Comparison of ENCODE assay signal across 1 cellular context in the genomic region with DNA sequence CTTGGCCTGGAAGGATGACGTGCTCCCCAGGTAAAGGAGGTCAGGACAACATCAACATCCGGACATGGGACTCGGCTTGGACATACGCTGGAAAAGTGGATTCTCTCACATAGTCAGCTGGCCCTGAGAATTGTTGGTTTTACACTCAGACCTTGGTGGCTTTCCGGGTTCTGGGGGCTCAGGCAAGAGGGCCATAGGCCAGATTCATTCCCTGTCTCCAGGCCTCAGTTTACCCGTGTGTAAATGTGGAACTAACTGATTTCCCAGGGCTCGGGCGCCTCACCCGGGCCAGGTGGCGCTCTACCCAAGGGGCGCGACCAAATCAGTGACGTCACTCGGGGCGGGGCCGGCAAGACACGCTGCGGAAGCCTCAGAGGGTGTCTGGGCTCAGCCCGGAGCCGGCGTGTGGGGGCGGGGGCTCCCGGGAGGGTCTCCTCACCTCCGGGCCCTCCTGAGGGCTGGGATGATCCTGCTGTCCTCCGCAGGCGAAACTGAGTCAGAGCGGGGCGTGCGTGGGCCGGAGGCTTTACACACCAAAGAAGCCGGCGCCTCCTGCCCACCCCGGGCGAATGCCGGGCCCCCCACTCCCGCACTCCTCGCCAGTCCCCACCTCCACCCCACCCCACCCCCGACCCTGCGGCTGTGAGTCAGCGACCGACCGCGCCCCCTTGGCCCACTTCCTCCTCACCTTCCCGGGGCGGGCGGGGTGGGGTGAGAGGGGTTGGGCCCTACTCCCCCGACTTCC.
TF ChIP-seq lines count a peak whose summit lies in the region.

No MANE protein-coding gene starts in this region.

TF ChIP-seq in GM12878, 131 proteins besides CTCF, POLR2A, EP300 and RAD21 (continued from another document and continues in another):
- TF ChIP-seq ATF2 (IDR thresholded peaks at IDR 0.05; ENCODE audit: low read length) (no peak; the same call in 1 of the 2 replicates), IRF4 (IDR thresholded peaks at IDR 0.05; ENCODE audit: low read depth, low read length) (no peak), ASH2L (IDR thresholded peaks at IDR 0.05; ENCODE audit: borderline replicate concordance, low read depth) (0 out of 2 replicates have a peak, but pooled peaks have one; percentile 30), ZNF687 (IDR thresholded peaks at IDR 0.05) (no peak), HSF1 (IDR thresholded peaks at IDR 0.05; ENCODE audit: low read depth, low read length) (no peak), SMAD1 (IDR thresholded peaks at IDR 0.05; ENCODE audit: low read depth, partially characterized antibody) (no peak), DPF2 (IDR thresholded peaks at IDR 0.05) (peak; percentile 85), HDAC2 (IDR thresholded peaks at IDR 0.05) (no peak), BCLAF1 (IDR thresholded peaks at IDR 0.05) (no peak), CBX5 (IDR thresholded peaks at IDR 0.05; ENCODE audit: low read depth) (no peak), KDM1A (IDR thresholded peaks at IDR 0.05; ENCODE audit: borderline replicate concordance) (no peak), NRF1 (conservative IDR thresholded peaks at IDR 0.05; ENCODE audit: low read depth, low read length) (no peak), STAT1 (conservative IDR thresholded peaks at IDR 0.05) (peak; percentile 25; the same call in 1 of the 2 replicates), POLR2AphosphoS5 (IDR thresholded peaks at IDR 0.05; ENCODE audit: low read length) (peak; percentile 66; the same call in 1 of the 2 replicates), NR2C2 (IDR thresholded peaks at IDR 0.05; ENCODE audit: borderline replicate concordance, control insufficient read depth, insufficient read length, low read depth) (no peak), YY1 (IDR thresholded peaks at IDR 0.05; ENCODE audit: low read depth, low read length) (no peak), MYC (IDR thresholded peaks at IDR 0.05; ENCODE audit: insufficient read depth, insufficient read length, insufficient replicate concordance, low read length, severe bottlenecking) (no peak), RFX5 (IDR thresholded peaks at IDR 0.05; ENCODE audit: low read depth, low read length) (peak; percentile 25; the same call in 1 of the 2 replicates), ZNF24 (IDR thresholded peaks at IDR 0.05) (no peak), PML (IDR thresholded peaks at IDR 0.05; ENCODE audit: low read length) (peak; percentile 86; the same call in 1 of the 2 replicates), PRDM15 (CRISPR knock-in tag; IDR thresholded peaks at IDR 0.05) (no peak), SMARCA5 (IDR thresholded peaks at IDR 0.05) (no peak)
- TF ChIP-seq, protein P1, sequence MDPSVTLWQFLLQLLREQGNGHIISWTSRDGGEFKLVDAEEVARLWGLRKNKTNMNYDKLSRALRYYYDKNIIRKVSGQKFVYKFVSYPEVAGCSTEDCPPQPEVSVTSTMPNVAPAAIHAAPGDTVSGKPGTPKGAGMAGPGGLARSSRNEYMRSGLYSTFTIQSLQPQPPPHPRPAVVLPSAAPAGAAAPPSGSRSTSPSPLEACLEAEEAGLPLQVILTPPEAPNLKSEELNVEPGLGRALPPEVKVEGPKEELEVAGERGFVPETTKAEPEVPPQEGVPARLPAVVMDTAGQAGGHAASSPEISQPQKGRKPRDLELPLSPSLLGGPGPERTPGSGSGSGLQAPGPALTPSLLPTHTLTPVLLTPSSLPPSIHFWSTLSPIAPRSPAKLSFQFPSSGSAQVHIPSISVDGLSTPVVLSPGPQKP (IDR thresholded peaks at IDR 0.05; ENCODE audit: low read depth, low read length): no peak
- TF ChIP-seq, protein P2, sequence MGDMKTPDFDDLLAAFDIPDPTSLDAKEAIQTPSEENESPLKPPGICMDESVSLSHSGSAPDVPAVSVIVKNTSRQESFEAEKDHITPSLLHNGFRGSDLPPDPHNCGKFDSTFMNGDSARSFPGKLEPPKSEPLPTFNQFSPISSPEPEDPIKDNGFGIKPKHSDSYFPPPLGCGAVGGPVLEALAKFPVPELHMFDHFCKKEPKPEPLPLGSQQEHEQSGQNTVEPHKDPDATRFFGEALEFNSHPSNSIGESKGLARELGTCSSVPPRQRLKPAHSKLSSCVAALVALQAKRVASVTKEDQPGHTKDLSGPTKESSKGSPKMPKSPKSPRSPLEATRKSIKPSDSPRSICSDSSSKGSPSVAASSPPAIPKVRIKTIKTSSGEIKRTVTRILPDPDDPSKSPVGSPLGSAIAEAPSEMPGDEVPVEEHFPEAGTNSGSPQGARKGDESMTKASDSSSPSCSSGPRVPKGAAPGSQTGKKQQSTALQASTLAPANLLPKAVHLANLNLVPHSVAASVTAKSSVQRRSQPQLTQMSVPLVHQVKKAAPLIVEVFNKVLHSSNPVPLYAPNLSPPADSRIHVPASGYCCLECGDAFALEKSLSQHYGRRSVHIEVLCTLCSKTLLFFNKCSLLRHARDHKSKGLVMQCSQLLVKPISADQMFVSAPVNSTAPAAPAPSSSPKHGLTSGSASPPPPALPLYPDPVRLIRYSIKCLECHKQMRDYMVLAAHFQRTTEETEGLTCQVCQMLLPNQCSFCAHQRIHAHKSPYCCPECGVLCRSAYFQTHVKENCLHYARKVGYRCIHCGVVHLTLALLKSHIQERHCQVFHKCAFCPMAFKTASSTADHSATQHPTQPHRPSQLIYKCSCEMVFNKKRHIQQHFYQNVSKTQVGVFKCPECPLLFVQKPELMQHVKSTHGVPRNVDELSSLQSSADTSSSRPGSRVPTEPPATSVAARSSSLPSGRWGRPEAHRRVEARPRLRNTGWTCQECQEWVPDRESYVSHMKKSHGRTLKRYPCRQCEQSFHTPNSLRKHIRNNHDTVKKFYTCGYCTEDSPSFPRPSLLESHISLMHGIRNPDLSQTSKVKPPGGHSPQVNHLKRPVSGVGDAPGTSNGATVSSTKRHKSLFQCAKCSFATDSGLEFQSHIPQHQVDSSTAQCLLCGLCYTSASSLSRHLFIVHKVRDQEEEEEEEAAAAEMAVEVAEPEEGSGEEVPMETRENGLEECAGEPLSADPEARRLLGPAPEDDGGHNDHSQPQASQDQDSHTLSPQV (IDR thresholded peaks at IDR 0.05): no peak
- TF ChIP-seq, protein P3, sequence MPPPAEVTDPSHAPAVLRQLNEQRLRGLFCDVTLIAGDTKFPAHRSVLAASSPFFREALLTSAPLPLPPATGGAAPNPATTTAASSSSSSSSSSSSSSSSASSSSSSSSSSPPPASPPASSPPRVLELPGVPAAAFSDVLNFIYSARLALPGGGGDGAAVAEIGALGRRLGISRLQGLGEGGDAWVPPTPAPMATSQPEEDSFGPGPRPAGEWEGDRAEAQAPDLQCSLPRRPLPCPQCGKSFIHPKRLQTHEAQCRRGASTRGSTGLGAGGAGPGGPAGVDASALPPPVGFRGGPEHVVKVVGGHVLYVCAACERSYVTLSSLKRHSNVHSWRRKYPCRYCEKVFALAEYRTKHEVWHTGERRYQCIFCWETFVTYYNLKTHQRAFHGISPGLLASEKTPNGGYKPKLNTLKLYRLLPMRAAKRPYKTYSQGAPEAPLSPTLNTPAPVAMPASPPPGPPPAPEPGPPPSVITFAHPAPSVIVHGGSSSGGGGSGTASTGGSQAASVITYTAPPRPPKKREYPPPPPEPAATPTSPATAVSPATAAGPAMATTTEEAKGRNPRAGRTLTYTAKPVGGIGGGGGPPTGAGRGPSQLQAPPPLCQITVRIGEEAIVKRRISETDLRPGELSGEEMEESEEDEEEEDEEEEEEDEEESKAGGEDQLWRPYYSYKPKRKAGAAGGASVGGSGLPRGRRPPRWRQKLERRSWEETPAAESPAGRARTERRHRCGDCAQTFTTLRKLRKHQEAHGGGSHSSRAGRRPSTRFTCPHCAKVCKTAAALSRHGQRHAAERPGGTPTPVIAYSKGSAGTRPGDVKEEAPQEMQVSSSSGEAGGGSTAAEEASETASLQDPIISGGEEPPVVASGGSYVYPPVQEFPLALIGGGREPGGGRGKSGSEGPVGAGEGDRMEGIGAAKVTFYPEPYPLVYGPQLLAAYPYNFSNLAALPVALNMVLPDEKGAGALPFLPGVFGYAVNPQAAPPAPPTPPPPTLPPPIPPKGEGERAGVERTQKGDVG (CRISPR knock-in tag; IDR thresholded peaks at IDR 0.05): no peak; the same call in 1 of the 2 replicates
